In the genomic region with DNA sequence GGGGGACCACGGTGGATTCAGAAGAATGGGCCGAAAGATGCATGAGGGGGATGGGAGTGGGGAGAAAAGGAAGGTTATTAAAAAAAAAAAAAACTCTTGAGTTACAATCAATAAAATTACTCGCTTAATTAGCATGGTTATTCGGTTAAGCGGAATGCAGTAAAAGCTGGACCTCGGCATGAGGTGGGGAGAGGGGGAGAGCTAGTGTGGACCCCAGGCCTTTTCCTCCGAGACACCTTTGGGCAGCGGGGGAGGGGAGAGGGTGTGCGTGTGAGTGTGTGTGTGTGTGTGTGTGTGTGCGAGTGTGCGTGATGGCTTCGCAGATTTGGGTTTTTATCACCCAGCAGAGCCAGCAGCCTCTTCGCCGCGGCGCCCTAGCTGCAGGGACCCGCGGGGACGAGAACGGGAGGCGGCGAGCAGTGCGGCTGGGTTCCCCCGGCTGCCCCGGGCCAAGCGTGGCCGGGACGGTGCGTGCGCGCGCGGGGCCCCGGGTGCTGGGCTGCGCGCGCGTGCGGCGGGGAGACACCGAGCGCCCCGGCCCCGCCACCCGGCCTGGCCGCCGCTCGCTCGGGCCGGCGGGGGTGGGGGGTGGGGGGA, we compare ENCODE assay signal across 8 cellular contexts. TPM values are rescaled to one million over a fixed set of nuclear protein-coding genes. Genes with fewer than 3 reads are reported as not detected.
DNase-seq lines count a peak whose midpoint lies in the region; ATAC-seq and TF ChIP-seq lines count a peak whose summit lies in the region.

No MANE protein-coding gene starts in this region.

- peaks cover 12% of the 10 kb centered on the region for H3K4me1 ChIP-seq in mesendoderm (ENCODE audit: control insufficient read depth, low read depth, low read length)

- H3K27ac Mint-ChIP-seq in stimulated activated naive CD8-positive, alpha-beta T cell treated with anti-CD3 and anti-CD28 coated beads, Interleukin-15, Interleukin-2, amounts not matched to agents 100 ng/mL and 50 ng/mL, for 24 hours, result peak overlapping the region; percentile 74

- H2BK5ac ChIP-seq in mesendoderm (ENCODE audit: low read length), result peak overlapping the region; percentile 47

- no peak overlapping the region for H2BK15ac ChIP-seq in mesendoderm (replicated peaks; ENCODE audit: low read depth)

- peak overlapping the region; percentile 98 for H3K18ac ChIP-seq in mesendoderm (ENCODE audit: low read length)

- H4K8ac ChIP-seq in mesendoderm (ENCODE audit: low read depth, low read length), result no peak overlapping the region

- H3K4me3 Mint-ChIP-seq in stimulated activated naive CD8-positive, alpha-beta T cell treated with anti-CD3 and anti-CD28 coated beads, Interleukin-15, Interleukin-2, amounts not matched to agents 100 ng/mL and 50 ng/mL, for 24 hours, result peak overlapping the region; percentile 75

- H4K5ac ChIP-seq in mesendoderm (ENCODE audit: low read length), result no peak overlapping the region

- H3K4me3 ChIP-seq in brain microvascular endothelial cell (ENCODE audit: low read depth, low read length) (peak overlapping the region; percentile 60), mesendoderm (ENCODE audit: low read length) (peak overlapping the region; percentile 51)

- peak overlapping the region; percentile 93 for H3K56ac ChIP-seq in mesendoderm (ENCODE audit: low read length)

- H3K79me2 ChIP-seq in mesendoderm (ENCODE audit: control insufficient read depth, insufficient read depth, low read length), result peaks cover 27% of the 10 kb centered on the region

- H3K36me3 ChIP-seq in brain microvascular endothelial cell (replicated peaks), result no peaks in the 10 kb centered on the region
- H3K36me3 ChIP-seq in mesendoderm (ENCODE audit: control insufficient read depth, insufficient read depth, low read length), result no peaks in the 10 kb centered on the region

- no CpG with 5 or more reads among the region's 51 CpGs for WGBS in mesendoderm (ENCODE audit: extremely low coverage, insufficient coverage, low lambda C conversion rate)

- H3K36me3 Mint-ChIP-seq in stimulated activated naive CD8-positive, alpha-beta T cell treated with anti-CD3 and anti-CD28 coated beads, Interleukin-15, Interleukin-2, amounts not matched to agents 100 ng/mL and 50 ng/mL, for 24 hours (ENCODE audit: low read depth), result no peaks in the 10 kb centered on the region

- peak overlapping the region; percentile 85 for H3K9ac ChIP-seq in mesendoderm (ENCODE audit: low read length)

- peaks cover 66% of the 10 kb centered on the region for H3K27me3 Mint-ChIP-seq in stimulated activated naive CD8-positive, alpha-beta T cell treated with anti-CD3 and anti-CD28 coated beads, Interleukin-15, Interleukin-2, amounts not matched to agents 100 ng/mL and 50 ng/mL, for 24 hours

- H3K23ac ChIP-seq in mesendoderm (ENCODE audit: low read length), result peak overlapping the region; percentile 94

- H3K27me3 ChIP-seq in brain microvascular endothelial cell (replicated peaks) (no peaks in the 10 kb centered on the region), mesendoderm (ENCODE audit: insufficient read depth, low read length, poor library complexity) (no peaks in the 10 kb centered on the region)

- no peak for ATAC-seq in stimulated activated naive CD8-positive, alpha-beta T cell treated with anti-CD3 and anti-CD28 coated beads, Interleukin-15, Interleukin-2, amounts not matched to agents 100 U/mL and 50 U/mL, for 24 hours
- ATAC-seq in HG02970 (IDR thresholded peaks at IDR 0.05; ENCODE audit: low FRiP score, unreplicated experiment), result no peak
- no peak for ATAC-seq in HG03565 (IDR thresholded peaks at IDR 0.05; ENCODE audit: unreplicated experiment)

- peak overlapping the region; percentile 68 for H2AK5ac ChIP-seq in mesendoderm (ENCODE audit: low read length)

- TF ChIP-seq CTCF in brain microvascular endothelial cell (IDR thresholded peaks at IDR 0.05; ENCODE audit: low read depth, low read length, missing control alignments), result no peak
- TF ChIP-seq CTCF in GM13977 (IDR thresholded peaks at IDR 0.05; ENCODE audit: extremely low read depth, insufficient read depth, missing control alignments), result no peak

- H2BK120ac ChIP-seq in mesendoderm (ENCODE audit: low read depth, low read length), result peak overlapping the region; percentile 5

- H3K4me1 Mint-ChIP-seq in stimulated activated naive CD8-positive, alpha-beta T cell treated with anti-CD3 and anti-CD28 coated beads, Interleukin-15, Interleukin-2, amounts not matched to agents 100 ng/mL and 50 ng/mL, for 24 hours (ENCODE audit: low read depth), result peaks cover 34% of the 10 kb centered on the region

- in situ Hi-C loops in brain microvascular endothelial cell (cut with HindIII; ENCODE audit: low pct_ligation_motif_present, low sequenced_read_pairs) (no loop called here), GM13977 (cut with MboI; ENCODE audit: low pct_unique_long_range_greater_than_20kb, low sequenced_read_pairs, unreplicated experiment) (no loop called here)

- H3K79me1 ChIP-seq in mesendoderm (ENCODE audit: low read length), result peaks cover 8% of the 10 kb centered on the region

- DNase-seq in stimulated activated naive CD8-positive, alpha-beta T cell treated with anti-CD3 and anti-CD28 coated beads, Interleukin-15, Interleukin-2, amounts not matched to agents 100 U/mL and 50 U/mL, for 24 hours, result no peak
- DNase-seq in brain microvascular endothelial cell (no peak), mesendoderm (peak; percentile 48), GM13977 (ENCODE audit: low spot score) (no peak), NCI-H1048 (lab: John Stamatoyannopoulos, UW) (no peak)

- H3K27ac ChIP-seq in brain microvascular endothelial cell (peak overlapping the region; percentile 90), mesendoderm (ENCODE audit: low read depth, low read length) (peak overlapping the region; percentile 79)

- H3K4ac ChIP-seq in mesendoderm (ENCODE audit: low read depth, low read length), result peak overlapping the region; percentile 97

- peak overlapping the region; percentile 93 for H3K4me2 ChIP-seq in mesendoderm (ENCODE audit: low read length)

- no peaks in the 10 kb centered on the region for H3K9me3 Mint-ChIP-seq in stimulated activated naive CD8-positive, alpha-beta T cell treated with anti-CD3 and anti-CD28 coated beads, Interleukin-15, Interleukin-2, amounts not matched to agents 100 ng/mL and 50 ng/mL, for 24 hours

RNA-seq across cellular contexts. Expression of a gene that starts 3.7 kb away (rescaled TPM):
- 1.6 TPM for polyA plus RNA-seq in mesendoderm (2013, experiment 1 of 2)
- polyA plus RNA-seq in mesendoderm (2013, experiment 2 of 2), result 2.1 TPM
